ENCODE assay signal across 24 cellular contexts in genomic region chr15:53520867-53521525, GRCh38.
A peak's percentile ranks its signal among the peaks of the same experiment; 100 is the strongest.
DNase-seq lines count a peak whose midpoint lies in the region; ATAC-seq and TF ChIP-seq lines count a peak whose summit lies in the region.
"Had no signal": no experiment of that assay in that cellular context is flagged by ENCODE, and none has a peak within 500 bp of the region (broad histone marks: within the 10 kb centered on the region; RNA-seq: fewer than 3 reads in every experiment).

No MANE protein-coding gene starts in this region.

- TF ChIP-seq CTCF in astrocyte of the cerebellum (IDR thresholded peaks at IDR 0.05; ENCODE audit: low read depth, low read length, missing control alignments), result no peak

- no peak for ATAC-seq in HG02938 (IDR thresholded peaks at IDR 0.05; ENCODE audit: unreplicated experiment)
- ATAC-seq: left ventricle myocardium superior; naive thymus-derived CD8-positive, alpha-beta T cell; right lobe of liver; upper lobe of right lung had no signal

- H3K4me3 ChIP-seq in astrocyte of the cerebellum (ENCODE audit: low read depth, low read length), result no peak overlapping the region
- H3K4me3 ChIP-seq: right lobe of liver, suprapubic skin, upper lobe of right lung had no signal

- DNase-seq in G401 (ENCODE audit: low spot score), result peak; percentile 0
- peak; percentile 46 for DNase-seq in astrocyte of the cerebellum (ENCODE audit: low read depth)
- peak; percentile 8 for DNase-seq in left kidney (ENCODE audit: low read depth, low spot score)
- peak; percentile 25 for DNase-seq in putamen (ENCODE audit: low spot score)
- no peak for DNase-seq in UCSD-AML1 (lab: John Stamatoyannopoulos, UW; ENCODE audit: unreplicated experiment)
- DNase-seq in activated CD4-positive, alpha-beta T cell treated with anti-CD3 and anti-CD28 coated beads for 4 hours, result no peak
- DNase-seq: activated CD4-positive, alpha-beta memory T cell treated with anti-CD3 and anti-CD28 coated beads, Interleukin-2, amount 10 ng/mL, durations not matched to agents 7 days and 5 days; activated CD4-positive, CD25-positive, alpha-beta regulatory T cell treated with anti-CD3 and anti-CD28 coated beads, Interleukin-2, amount 50 U/mL, for 72 hours; activated CD8-positive, alpha-beta memory T cell treated with anti-CD3 and anti-CD28 coated beads, Interleukin-2, amount 50 U/mL, for 48 hours; activated effector memory CD4-positive, alpha-beta T cell treated with Interleukin-2 at 50 U/mL for 16 hours; aorta; CD4-positive, CD25-positive, alpha-beta regulatory T cell; cerebellar nuclear complex; IMR-90; left ventricle myocardium superior; naive thymus-derived CD8-positive, alpha-beta T cell; NCI-H1092; NCI-H187 treated with DMSO at 0.1 percent for 48 hours; NCI-H226; right lobe of liver; stimulated activated CD4-positive, alpha-beta T cell treated with anti-CD3 and anti-CD28 coated beads, Interleukin-4, amount 100 ng/mL, for 1 hour; upper lobe of right lung had no signal

- in situ Hi-C loops in G401 (cut with HindIII; ENCODE audit: low sequenced_read_pairs) (no loop called here), astrocyte of the cerebellum (cut with HindIII; ENCODE audit: low sequenced_read_pairs) (no loop called here)

Comparison
In these comparisons a context has a peak if more than half of its experiments do, and no peak if none do; other contexts are left out.
1. DNase-seq: peak in G401 (single experiment), astrocyte of the cerebellum (single experiment), left kidney (single experiment) and putamen (single experiment); none in UCSD-AML1 (single experiment) and activated CD4-positive, alpha-beta T cell treated with anti-CD3 and anti-CD28 coated beads for 4 hours (0 of 2).